Comparison of ENCODE assay signal across 18 cellular contexts in genomic region chr5:169909945-169910344, GRCh38.
DNase-seq lines count a peak whose midpoint lies in the region; TF ChIP-seq lines count a peak whose summit lies in the region.
"Had no signal": no experiment of that assay in that cellular context is flagged by ENCODE, and none has a peak within 500 bp of the region (broad histone marks: within the 10 kb centered on the region; RNA-seq: fewer than 3 reads in every experiment).

No MANE protein-coding gene starts in this region.

- no peak for TF ChIP-seq CTCF in glutamatergic neuron (IDR thresholded peaks at IDR 0.05; ENCODE audit: partially characterized antibody, unreplicated experiment)
- no peak for TF ChIP-seq CTCF in thyroid gland (IDR thresholded peaks at IDR 0.05)

- peaks cover 0 to 5% of the 10 kb centered on the region in 2 donors for H3K4me1 ChIP-seq in thyroid gland
- H3K4me1 ChIP-seq: BE2C had no signal

- peak overlapping the region; percentile 49 for H3K27ac ChIP-seq in angular gyrus (ENCODE audit: low read depth, low read length)
- no peak overlapping the region for H3K27ac ChIP-seq in thyroid gland
- H3K27ac ChIP-seq: 22Rv1, PC-9 had no signal

- 80 to 94% methylated on average over 3 of the region's 3 CpGs for WGBS in thyroid gland, 2 donors

- DNase-seq in DMS 273 (lab: John Stamatoyannopoulos, UW; ENCODE audit: unreplicated experiment) (peak; percentile 44), DMS 273 treated with DMSO at 0.1 percent for 48 hours (lab: John Stamatoyannopoulos, UW) (no peak), glutamatergic neuron (no peak), putamen (ENCODE audit: low spot score) (peak; percentile 53), iPS-NIHi7 (ENCODE audit: extremely low spot score) (no peak), NCI-H345 (lab: John Stamatoyannopoulos, UW) (no peak), thyroid gland (no peak)
- DNase-seq: BE2C; CD4-positive, alpha-beta T cell; DMS79 treated with DMSO at 0.1 percent for 48 hours; NCI-H1048; NCI-H1436 treated with DMSO at 0.1 percent for 48 hours; NCI-H2029 treated with DMSO at 0.1 percent for 48 hours; NCI-H526; PC-9 had no signal

- H3K27ac Mint-ChIP-seq in glutamatergic neuron (ENCODE audit: unreplicated experiment) = peak overlapping the region; percentile 75
- H3K27ac Mint-ChIP-seq: CD4-positive, alpha-beta T cell; GM23338 had no signal

- peaks cover 25% of the 10 kb centered on the region for H3K4me1 Mint-ChIP-seq in glutamatergic neuron (ENCODE audit: low read depth, unreplicated experiment)

- H3K9me3 ChIP-seq in thyroid gland = no peaks in the 10 kb centered on the region
- H3K9me3 ChIP-seq: BE2C had no signal

- H3K9me3 Mint-ChIP-seq in glutamatergic neuron (ENCODE audit: unreplicated experiment) = peaks cover 5% of the 10 kb centered on the region
- H3K9me3 Mint-ChIP-seq: CD4-positive, alpha-beta T cell; GM23338 had no signal

- H3K36me3 ChIP-seq in thyroid gland = no peaks in the 10 kb centered on the region
- H3K36me3 ChIP-seq: BE2C had no signal

- H3K27me3 Mint-ChIP-seq in glutamatergic neuron (ENCODE audit: unreplicated experiment) = peaks cover 3% of the 10 kb centered on the region
- H3K27me3 Mint-ChIP-seq: CD4-positive, alpha-beta T cell had no signal

- no peaks in the 10 kb centered on the region for H3K27me3 ChIP-seq in thyroid gland
- H3K27me3 ChIP-seq: BE2C had no signal

- no peaks in the 10 kb centered on the region for H3K36me3 Mint-ChIP-seq in glutamatergic neuron (ENCODE audit: unreplicated experiment)

- TF ChIP-seq POLR2A in thyroid gland (IDR thresholded peaks at IDR 0.05) = no peak

- intact Hi-C loops in thyroid gland (cut with DNase I) = no loop called here

- H3K4me3 ChIP-seq in thyroid gland (replicated peaks in 1 of 3) = no peak overlapping the region
- H3K4me3 ChIP-seq: GM23338, PC-9 had no signal

- peak overlapping the region; percentile 41 for H3K4me3 Mint-ChIP-seq in glutamatergic neuron (ENCODE audit: unreplicated experiment)
- H3K4me3 Mint-ChIP-seq: CD4-positive, alpha-beta T cell; GM23338 had no signal

Comparison
In these comparisons a context has a peak if more than half of its experiments do, and no peak if none do; other contexts are left out.
1. DNase-seq: peak in DMS 273 (single experiment) and putamen (single experiment); none in DMS 273 treated with DMSO at 0.1 percent for 48 hours (single experiment), glutamatergic neuron (single experiment), iPS-NIHi7 (single experiment), NCI-H345 (single experiment) and thyroid gland (0 of 2).